Comparison of ENCODE assay signal across 17 cellular contexts in genomic region chr5:80266566-80266965, GRCh38. TPM values are rescaled to one million over a fixed set of nuclear protein-coding genes. Genes with fewer than 3 reads are reported as not detected.
DNase-seq lines count a peak whose midpoint lies in the region; ATAC-seq and TF ChIP-seq lines count a peak whose summit lies in the region.
"Had no signal": no experiment of that assay in that cellular context is flagged by ENCODE, and none has a peak within 500 bp of the region (broad histone marks: within the 10 kb centered on the region; RNA-seq: fewer than 3 reads in every experiment).

No MANE protein-coding gene starts in this region.

- H3K4me3 Mint-ChIP-seq in activated T-cell treated with anti-CD3 and anti-CD28 coated beads, Interleukin-2, amount 50 U/mL, for 72 hours = no peak overlapping the region
- no peak overlapping the region for H3K4me3 Mint-ChIP-seq in activated T-cell treated with anti-CD3 and anti-CD28 coated beads, Interleukin-2, amount 50 U/mL, for 24 hours
- no peak overlapping the region for H3K4me3 Mint-ChIP-seq in type B pancreatic cell

- H3K9me3 Mint-ChIP-seq in activated T-cell treated with anti-CD3 and anti-CD28 coated beads, Interleukin-2, amount 50 U/mL, for 72 hours = peaks cover 0 to 2% of the 10 kb centered on the region in 2 donors
- H3K9me3 Mint-ChIP-seq in activated T-cell treated with anti-CD3 and anti-CD28 coated beads, Interleukin-2, amount 50 U/mL, for 24 hours = no peaks in the 10 kb centered on the region
- H3K9me3 Mint-ChIP-seq in type B pancreatic cell = no peaks in the 10 kb centered on the region

- H3K4me1 Mint-ChIP-seq in activated T-cell treated with anti-CD3 and anti-CD28 coated beads, Interleukin-2, amount 50 U/mL, for 72 hours (ENCODE audit: low read depth) = peaks cover 48% of the 10 kb centered on the region
- peaks cover 33% of the 10 kb centered on the region for H3K4me1 Mint-ChIP-seq in activated T-cell treated with anti-CD3 and anti-CD28 coated beads, Interleukin-2, amount 50 U/mL, for 24 hours (ENCODE audit: low read depth)
- peaks cover 12% of the 10 kb centered on the region for H3K4me1 Mint-ChIP-seq in type B pancreatic cell (ENCODE audit: unreplicated experiment)

- peaks cover 24% of the 10 kb centered on the region for H3F3A ChIP-seq in PC-9 (ENCODE audit: insufficient read depth, low read depth)

- no peaks in the 10 kb centered on the region for H3K27me3 Mint-ChIP-seq in activated T-cell treated with anti-CD3 and anti-CD28 coated beads, Interleukin-2, amount 50 U/mL, for 72 hours (ENCODE audit: low read depth)
- no peaks in the 10 kb centered on the region for H3K27me3 Mint-ChIP-seq in activated T-cell treated with anti-CD3 and anti-CD28 coated beads, Interleukin-2, amount 50 U/mL, for 24 hours
- H3K27me3 Mint-ChIP-seq in type B pancreatic cell = no peaks in the 10 kb centered on the region

- TF ChIP-seq CTCF in PC-9 (conservative IDR thresholded peaks at IDR 0.05) = no peak
- TF ChIP-seq CTCF in type B pancreatic cell (conservative IDR thresholded peaks at IDR 0.05) = no peak

- no peak overlapping the region for H3K4me3 ChIP-seq in PC-9
- H3K4me3 ChIP-seq: MG63 had no signal

- H3K36me3 Mint-ChIP-seq in activated T-cell treated with anti-CD3 and anti-CD28 coated beads, Interleukin-2, amount 50 U/mL, for 72 hours (ENCODE audit: insufficient read depth in 2 of 2) = peaks cover 0 to 3% of the 10 kb centered on the region in 2 donors
- H3K36me3 Mint-ChIP-seq in activated T-cell treated with anti-CD3 and anti-CD28 coated beads, Interleukin-2, amount 50 U/mL, for 24 hours (ENCODE audit: low read depth) = no peaks in the 10 kb centered on the region
- H3K36me3 Mint-ChIP-seq in type B pancreatic cell = no peaks in the 10 kb centered on the region

- in situ Hi-C loops in G401 (cut with HindIII; ENCODE audit: low sequenced_read_pairs) = no loop called here

- peak overlapping the region; percentile 3 for H3K27ac Mint-ChIP-seq in activated T-cell treated with anti-CD3 and anti-CD28 coated beads, Interleukin-2, amount 50 U/mL, for 72 hours
- no peak overlapping the region for H3K27ac Mint-ChIP-seq in activated T-cell treated with anti-CD3 and anti-CD28 coated beads, Interleukin-2, amount 50 U/mL, for 24 hours
- peak overlapping the region; percentile 11 for H3K27ac Mint-ChIP-seq in type B pancreatic cell

- H3K9me3 ChIP-seq in PC-9 (ENCODE audit: insufficient read depth, low read depth) = no peaks in the 10 kb centered on the region
- H3K9me3 ChIP-seq: MG63 had no signal

- H3K27me3 ChIP-seq in PC-9 (ENCODE audit: insufficient read depth, low read depth) = no peaks in the 10 kb centered on the region
- H3K27me3 ChIP-seq: MG63 had no signal

- no peak overlapping the region for H2AFZ ChIP-seq in PC-9

- POLR2A ChIA-PET in PC-9 (lab: Charles Lee; ENCODE audit: unreplicated experiment) = interaction anchor here (1.1 kb wide), 1 partner anchor 9 kb away, joined by 4 read pairs; no protein-coding TSS in a partner anchor

- H3K27ac ChIP-seq in PC-9 = peak overlapping the region; percentile 39

- no peak for ATAC-seq in activated T-cell treated with anti-CD3 and anti-CD28 coated beads, Interleukin-2, amount 50 U/mL, for 72 hours (replicated peaks in 1 of 2)
- ATAC-seq in left lobe of liver (no peak), HG03159 (IDR thresholded peaks at IDR 0.05; ENCODE audit: unreplicated experiment) (no peak)
- ATAC-seq: Panc1 had no signal

- peaks cover 22% of the 10 kb centered on the region for H3K4me1 ChIP-seq in PC-9 (replicated peaks; ENCODE audit: insufficient read depth)

- no peaks in the 10 kb centered on the region for H3K79me2 ChIP-seq in PC-9 (ENCODE audit: low read depth)

- intact Hi-C loops in PC-9 (cut with micrococcal nuclease; ENCODE audit: unreplicated experiment) = no loop called here

- no peaks in the 10 kb centered on the region for H4K20me1 ChIP-seq in PC-9 (ENCODE audit: insufficient read depth)

- H3K36me3 ChIP-seq in PC-9 (ENCODE audit: low read depth) = no peaks in the 10 kb centered on the region
- H3K36me3 ChIP-seq: MG63 had no signal

- no peaks in the 10 kb centered on the region for H3K9me2 ChIP-seq in PC-9 (ENCODE audit: insufficient read depth)

- H3K4me2 ChIP-seq in PC-9 = peak overlapping the region; percentile 55; the same call in 1 of the 2 replicates

- CTCF ChIA-PET in PC-9 (lab: Charles Lee) = no interaction called here

- BruUV-seq in PC-9 (replicated peaks; lab: Mats Ljungman, UMichigan) = no TSS peak

- DNase-seq in activated T-cell treated with anti-CD3 and anti-CD28 coated beads, Interleukin-2, amount 50 U/mL, for 72 hours = no peak
- no peak for DNase-seq in activated T-cell treated with anti-CD3 and anti-CD28 coated beads, Interleukin-2, amount 50 U/mL, for 24 hours
- DNase-seq in PC-9 = no peak
- peak; percentile 21 for DNase-seq in left lobe of liver (ENCODE audit: low spot score)
- DNase-seq in type B pancreatic cell (ENCODE audit: extremely low spot score, unreplicated experiment) = no peak
- DNase-seq in G401 (ENCODE audit: low spot score) = no peak
- no peak for DNase-seq in NCI-H1417 treated with DMSO at 0.1 percent for 48 hours (lab: John Stamatoyannopoulos, UW)
- DNase-seq: C1 segment of cervical spinal cord, HCEC 1CT, KG1, MG63, NCI-H1105, NCI-H187, NCI-H69, Right ventricle myocardium superior had no signal

RNA-seq across cellular contexts. Expression of gene SERINC5, which starts 10.7 kb away (rescaled TPM):
- 10 to 100 TPM; 41.1 to 48.3 TPM for total RNA-seq in activated T-cell treated with anti-CD3 and anti-CD28 coated beads, Interleukin-2, amount 50 U/mL, for 72 hours
- total RNA-seq in PC-9 (2021) (68.8 and 77.7 TPM in 2 replicates), left lobe of liver (54.6 TPM), type B pancreatic cell (ENCODE audit: low replicate concordance) (59.0 and 161 TPM in 2 replicates)
- total RNA-seq in G401 (2014; rRNA removed; shearing (Covaris generic)) = 3.1 and 6.0 TPM in 2 replicates

RNA-seq across cellular contexts. Expression of gene SPZ1, which starts 53.2 kb away (rescaled TPM):
- total RNA-seq in activated T-cell treated with anti-CD3 and anti-CD28 coated beads, Interleukin-2, amount 50 U/mL, for 72 hours = not detected
- total RNA-seq in PC-9 (2021) (not detected in 2 replicates), left lobe of liver (not detected), type B pancreatic cell (ENCODE audit: low replicate concordance) (not detected in 2 replicates)
- total RNA-seq in G401 (2014; rRNA removed; shearing (Covaris generic)) = not detected in 2 replicates
- total RNA-seq: Right ventricle myocardium superior had no signal
